Comparison of ENCODE assay signal across 9 cellular contexts in the genomic region with DNA sequence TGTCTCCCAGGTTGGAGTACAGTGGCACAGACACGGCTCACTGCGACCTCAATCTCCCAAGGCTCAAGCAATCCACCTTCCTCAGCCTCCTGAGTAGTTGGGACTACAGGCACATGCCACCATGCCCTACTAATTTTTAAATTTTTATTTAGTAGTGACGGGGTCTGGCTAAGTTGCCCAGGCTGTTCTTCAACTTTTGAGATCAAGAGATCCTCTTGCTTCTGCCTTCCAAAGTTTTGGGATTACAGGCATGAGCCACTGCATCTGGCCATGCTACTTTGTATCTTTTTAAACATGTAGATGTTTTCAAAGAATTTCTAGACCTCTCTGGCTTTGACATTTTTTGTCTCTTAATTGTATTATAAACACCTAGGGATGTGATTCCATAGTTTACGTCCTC. TPM values are rescaled to one million over a fixed set of nuclear protein-coding genes. Genes with fewer than 3 reads are reported as not detected.
A peak's percentile ranks its signal among the peaks of the same experiment; 100 is the strongest.
DNase-seq lines count a peak whose midpoint lies in the region; ATAC-seq, FAIRE-seq and TF ChIP-seq lines count a peak whose summit lies in the region.
"Had no signal": no experiment of that assay in that cellular context is flagged by ENCODE, and none has a peak within 500 bp of the region (broad histone marks: within the 10 kb centered on the region; RNA-seq: fewer than 3 reads in every experiment).

No MANE protein-coding gene starts in this region.

- H3T11ph ChIP-seq in H9 (ENCODE audit: low read length) = no peak overlapping the region

- H2BK5ac ChIP-seq in H9 (ENCODE audit: insufficient read length, low read length) = no peak overlapping the region

- no CpG with 5 or more reads among the region's 4 CpGs for WGBS in H9 (ENCODE audit: extremely low coverage, insufficient read length, low lambda C conversion rate)
- 84 to 89% methylated on average over 4 of the region's 4 CpGs for WGBS in pancreas, 2 donors

- no peak overlapping the region for H3K9ac ChIP-seq in H9 (ENCODE audit: extremely low read depth, insufficient read length, low read length)

- H4K91ac ChIP-seq in H9 (ENCODE audit: insufficient read length, low read depth, low read length) = no peak overlapping the region

- no peak for ATAC-seq in activated T-helper 17 cell treated with anti-CD3 and anti-CD28 coated beads, Interleukin-2, amount 50 U/mL, for 72 hours (replicated peaks)
- no peak for ATAC-seq in pancreas

- H2BK20ac ChIP-seq in H9 (ENCODE audit: low read depth, low read length, poor library complexity, severe bottlenecking) = no peak overlapping the region

- no peak overlapping the region for H2BK12ac ChIP-seq in H9 (ENCODE audit: insufficient read length, low read depth, low read length)

- H3K4me1 Mint-ChIP-seq in H9 = peaks cover 17% of the 10 kb centered on the region in 2 experiments
- peaks cover 16% of the 10 kb centered on the region for H3K4me1 Mint-ChIP-seq in activated T-helper 17 cell treated with anti-CD3 and anti-CD28 coated beads, Interleukin-2, amount 50 U/mL, for 72 hours
- peaks cover 14% of the 10 kb centered on the region for H3K4me1 Mint-ChIP-seq in mesothelial cell of epicardium

- H3K27me3 ChIP-seq in AG04450 (ENCODE audit: control insufficient read depth, insufficient read depth, low read length) = no peaks in the 10 kb centered on the region
- no peaks in the 10 kb centered on the region for H3K27me3 ChIP-seq in H9 (ENCODE audit: insufficient read depth, low read length)
- no peaks in the 10 kb centered on the region for H3K27me3 ChIP-seq in pancreas

- H2AFZ ChIP-seq in H9 (ENCODE audit: low read length) = no peak overlapping the region

- H3K4me3 Mint-ChIP-seq in H9 (peak overlapping the region in 1 of 2 experiments; percentile 99; a peak in 2 of 5 replicates), mesothelial cell of epicardium (peak overlapping the region; percentile 98)
- peak overlapping the region; percentile 97 for H3K4me3 Mint-ChIP-seq in activated T-helper 17 cell treated with anti-CD3 and anti-CD28 coated beads, Interleukin-2, amount 50 U/mL, for 72 hours

- no peak for DNase-seq in AG04450 (ENCODE audit: low read depth, low spot score)
- no peak for DNase-seq in H9
- DNase-seq in mesothelial cell of epicardium (ENCODE audit: low spot score in 2 of 2, unreplicated experiment in 2 of 2) = no peak
- DNase-seq in pancreas = no peak
- no peak for DNase-seq in NCI-H82 treated with DMSO at 0.1 percent for 48 hours (lab: John Stamatoyannopoulos, UW; ENCODE audit: unreplicated experiment)
- DNase-seq in occipital lobe (lab: John Stamatoyannopoulos, UW) = no peak
- DNase-seq in epidermal melanocyte (ENCODE audit: insufficient read length, low spot score) = no peak
- DNase-seq: T1000 had no signal

- H3K23ac ChIP-seq in H9 (ENCODE audit: insufficient read length, low read depth, low read length) = no peak overlapping the region

- H4K5ac ChIP-seq in H9 (ENCODE audit: insufficient read length, low read depth, low read length) = no peak overlapping the region

- H3K27me3 Mint-ChIP-seq in H9 (ENCODE audit: low read depth) = no peaks in the 10 kb centered on the region
- no peaks in the 10 kb centered on the region for H3K27me3 Mint-ChIP-seq in activated T-helper 17 cell treated with anti-CD3 and anti-CD28 coated beads, Interleukin-2, amount 50 U/mL, for 72 hours
- H3K27me3 Mint-ChIP-seq in mesothelial cell of epicardium (ENCODE audit: low read depth) = no peaks in the 10 kb centered on the region

- no peak overlapping the region for H3K56ac ChIP-seq in H9 (ENCODE audit: insufficient read length, low read depth, low read length)

- peak overlapping the region; percentile 88 for H3K4me2 ChIP-seq in H9 (ENCODE audit: insufficient read depth, insufficient read length, low read length)

- H3K36me3 Mint-ChIP-seq in H9 (ENCODE audit: insufficient read depth in 1 of 3, low read depth in 3 of 3) = peaks cover 1 to 2% (median 1%) of the 10 kb centered on the region in 3 experiments; a peak in 4 of 7 replicates
- peaks cover 46% of the 10 kb centered on the region for H3K36me3 Mint-ChIP-seq in activated T-helper 17 cell treated with anti-CD3 and anti-CD28 coated beads, Interleukin-2, amount 50 U/mL, for 72 hours (ENCODE audit: low read depth)
- H3K36me3 Mint-ChIP-seq in mesothelial cell of epicardium = no peaks in the 10 kb centered on the region

- H3K23me2 ChIP-seq in H9 (ENCODE audit: insufficient read length, low read depth, low read length, poor library complexity, severe bottlenecking) = peaks cover 16% of the 10 kb centered on the region

- no peak overlapping the region for H2BK120ac ChIP-seq in H9 (ENCODE audit: low read depth, low read length, poor library complexity, severe bottlenecking)

- H3K79me2 ChIP-seq in H9 (ENCODE audit: insufficient read depth, low read length) = no peaks in the 10 kb centered on the region

- H4K20me1 ChIP-seq in H9 (ENCODE audit: control insufficient read depth, insufficient read depth, insufficient read length) = no peaks in the 10 kb centered on the region

- no peak overlapping the region for H3K14ac ChIP-seq in H9 (ENCODE audit: insufficient read depth, low read length)

- TF ChIP-seq CTCF in AG04450 (IDR thresholded peaks at IDR 0.05; ENCODE audit: low read depth, low read length) = no peak
- no peak for TF ChIP-seq CTCF in H9 (conservative IDR thresholded peaks at IDR 0.05)
- TF ChIP-seq CTCF in mesothelial cell of epicardium (IDR thresholded peaks at IDR 0.05; ENCODE audit: unreplicated experiment) = no peak
- TF ChIP-seq CTCF in pancreas (IDR thresholded peaks at IDR 0.05) = no peak

- H2AK5ac ChIP-seq in H9 (ENCODE audit: insufficient read length, low read length) = no peak overlapping the region

- H3K36me3 ChIP-seq in pancreas = no peaks in the 10 kb centered on the region

- no peak overlapping the region for H4K8ac ChIP-seq in H9 (replicated peaks; ENCODE audit: insufficient read length, low read depth, low read length)

- no peak overlapping the region for H3K18ac ChIP-seq in H9 (ENCODE audit: insufficient read length, low read depth, low read length)

- no peak for FAIRE-seq in pancreas (lab: Jason Lieb, UNC)

- H3K27ac Mint-ChIP-seq in H9 = no peak overlapping the region
- H3K27ac Mint-ChIP-seq in activated T-helper 17 cell treated with anti-CD3 and anti-CD28 coated beads, Interleukin-2, amount 50 U/mL, for 72 hours = peak overlapping the region; percentile 96
- H3K27ac Mint-ChIP-seq in mesothelial cell of epicardium = no peak overlapping the region

- H3K9me3 Mint-ChIP-seq in H9 = no peaks in the 10 kb centered on the region
- no peaks in the 10 kb centered on the region for H3K9me3 Mint-ChIP-seq in activated T-helper 17 cell treated with anti-CD3 and anti-CD28 coated beads, Interleukin-2, amount 50 U/mL, for 72 hours
- H3K9me3 Mint-ChIP-seq in mesothelial cell of epicardium = no peaks in the 10 kb centered on the region

- H3K4ac ChIP-seq in H9 (ENCODE audit: low read depth, low read length) = no peak overlapping the region

- H3K27ac ChIP-seq in AG04450 (ENCODE audit: low read depth, low read length) = no peak overlapping the region
- H3K27ac ChIP-seq in H9 (ENCODE audit: insufficient read length, low read depth, low read length) = no peak overlapping the region
- no peak overlapping the region for H3K27ac ChIP-seq in pancreas

- H3K9me3 ChIP-seq in AG04450 (ENCODE audit: control insufficient read depth, insufficient read depth, low read length) (no peaks in the 10 kb centered on the region), H9 (ENCODE audit: control insufficient read depth, low read depth, low read length) (no peaks in the 10 kb centered on the region), pancreas (no peaks in the 10 kb centered on the region)

- H3K79me1 ChIP-seq in H9 (ENCODE audit: insufficient read depth, low read depth, low read length, poor library complexity, severe bottlenecking) = no peaks in the 10 kb centered on the region

- intact Hi-C loops in pancreas (cut with DNase I) = no loop called here

- CTCF ChIA-PET in AG04450 (lab: Charles Lee) = no interaction called here

- POLR2A ChIA-PET in AG04450 (lab: Yijun Ruan, JAX) = no interaction called here

- no peak overlapping the region for H2BK15ac ChIP-seq in H9 (ENCODE audit: low read depth, low read length)

- H3K4me1 ChIP-seq in H9 (ENCODE audit: insufficient read depth, low read length) (no peaks in the 10 kb centered on the region), pancreas (peaks cover 9 to 20% (median 12%) of the 10 kb centered on the region in 3 donors)

- peak overlapping the region; percentile 95; the same call in 1 of the 2 replicates for H3K4me3 ChIP-seq in AG04450 (ENCODE audit: low read depth, low read length)
- peak overlapping the region in 1 of 4 donors; percentile 67 for H3K4me3 ChIP-seq in pancreas

RNA-seq across cellular contexts. Expression of a gene that starts 1.4 kb away (rescaled TPM):
- polyA plus RNA-seq in AG04450 (2011; rRNA removed) (4.3 and 5.6 TPM in 2 replicates), pancreas (10 to 100 TPM; 11.0 to 12.1 TPM)
- polyA minus RNA-seq in AG04450 (2011; rRNA and poly(A)+ RNA removed) = 2.3 and 3.2 TPM in 2 replicates
- total RNA-seq in H9 (2021) (11.3 and 13.1 TPM in 2 replicates), mesothelial cell of epicardium (14.2 to 16.5 TPM (median 15.2 TPM) in 3 replicates), pancreas (1 to 10 TPM; 1.9 to 6.3 (median 3.5) TPM), occipital lobe (5.3 TPM)
- total RNA-seq in activated T-helper 17 cell treated with anti-CD3 and anti-CD28 coated beads, Interleukin-2, amount 50 U/mL, for 72 hours = 10 to 100 TPM; 20.8 to 32.6 TPM

RNA-seq across cellular contexts. Expression of a gene that starts 1.5 kb away (rescaled TPM):
- polyA plus RNA-seq in AG04450 (2011; rRNA removed) (29.3 and 30.9 TPM in 2 replicates), pancreas (1 to 10 TPM; 2.8 to 9.2 TPM)
- polyA minus RNA-seq in AG04450 (2011; rRNA and poly(A)+ RNA removed) = 17.1 and 23.5 TPM in 2 replicates
- total RNA-seq in H9 (2021) (15.4 and 17.9 TPM in 2 replicates), mesothelial cell of epicardium (20.8 to 25.2 TPM (median 21.3 TPM) in 3 replicates), pancreas (1 to 10 TPM; 5.6 to 9.6 (median 6.6) TPM), occipital lobe (34.8 TPM)
- 10 to 100 TPM; 30.6 to 37.6 TPM for total RNA-seq in activated T-helper 17 cell treated with anti-CD3 and anti-CD28 coated beads, Interleukin-2, amount 50 U/mL, for 72 hours
